Comparison of ENCODE assay signal across 23 cellular contexts in genomic region chr9:120513825-120514598, GRCh38.
DNase-seq lines count a peak whose midpoint lies in the region; ATAC-seq, FAIRE-seq and TF ChIP-seq lines count a peak whose summit lies in the region.
"Had no signal": no experiment of that assay in that cellular context is flagged by ENCODE, and none has a peak within 500 bp of the region (broad histone marks: within the 10 kb centered on the region; RNA-seq: fewer than 3 reads in every experiment).

No MANE protein-coding gene starts in this region.

- H4K20me1 ChIP-seq in keratinocyte (ENCODE audit: control insufficient read depth, extremely low read depth, insufficient read depth, low read length), result no peaks in the 10 kb centered on the region

- H3K27me3 ChIP-seq in breast epithelium, result no peaks in the 10 kb centered on the region
- no peaks in the 10 kb centered on the region for H3K27me3 ChIP-seq in keratinocyte (ENCODE audit: control insufficient read depth, extremely low read depth, insufficient read depth, low read length)
- no peaks in the 10 kb centered on the region for H3K27me3 ChIP-seq in gastrocnemius medialis

- TF ChIP-seq POLR2A in breast epithelium (IDR thresholded peaks at IDR 0.05) (no peak), gastrocnemius medialis (IDR thresholded peaks at IDR 0.05) (no peak)

- H2AFZ ChIP-seq in keratinocyte (ENCODE audit: control insufficient read depth, low read length), result no peak overlapping the region

- POLR2A ChIA-PET in MCF 10A (lab: Yijun Ruan, JAX), result interaction anchor here (2.8 kb wide), 1 partner anchor 19 kb away, joined by 9 read pairs; no protein-coding TSS in a partner anchor

- CTCF ChIA-PET in MCF 10A (lab: Yijun Ruan, JAX), result interaction anchor here (3.3 kb wide), 1 partner anchor 18 kb away, joined by 24 read pairs; no protein-coding TSS in a partner anchor

- no peaks in the 10 kb centered on the region for H3K79me2 ChIP-seq in keratinocyte (ENCODE audit: control insufficient read depth, insufficient read depth, low read length)

- peaks cover 7% of the 10 kb centered on the region for H3K9me3 Mint-ChIP-seq in MCF 10A (ENCODE audit: unreplicated experiment)

- DNase-seq in MCF 10A (ENCODE audit: unreplicated experiment) (peak; percentile 31), breast epithelium (ENCODE audit: low spot score in 2 of 2) (no peak), epithelial cell of esophagus (ENCODE audit: low read depth) (peak; percentile 87), keratinocyte (ENCODE audit: low read depth, low spot score) (peak; percentile 7), gastrocnemius medialis (peak; percentile 29 to 30), GF-D8 (lab: John Stamatoyannopoulos, UW) (no peak), NCI-H446 (lab: John Stamatoyannopoulos, UW) (no peak)
- DNase-seq: CD4-positive, CD25-positive, alpha-beta regulatory T cell; COR-L47; DMS79 treated with DMSO at 0.1 percent for 48 hours; GOT3; KBM-7; NCI-H1694; NCI-H2081; NCI-H2171; NCI-H345; NCI-H526; OCI-M1 had no signal

- FAIRE-seq in keratinocyte (lab: Jason Lieb, UNC), result peak; percentile 9
- FAIRE-seq: GM12891, RCC 7860 had no signal

- H3K4me1 ChIP-seq in breast epithelium, result no peaks in the 10 kb centered on the region
- peaks cover 6% of the 10 kb centered on the region for H3K4me1 ChIP-seq in keratinocyte (ENCODE audit: control insufficient read depth, extremely low read depth, insufficient read depth, low read length)
- peaks cover 8 to 13% of the 10 kb centered on the region in 2 donors for H3K4me1 ChIP-seq in gastrocnemius medialis

- H3K4me1 Mint-ChIP-seq in MCF 10A (ENCODE audit: insufficient read depth, unreplicated experiment), result peaks cover 17% of the 10 kb centered on the region

- intact Hi-C loops in MCF 10A (cut with micrococcal nuclease), result no loop called here
- intact Hi-C loops in breast epithelium (cut with DNase I; ENCODE audit: low total_unique reads), result no loop called here
- intact Hi-C loops in gastrocnemius medialis (cut with DNase I; ENCODE audit: low total_unique reads), result no loop called here

- BruUV-seq in MCF 10A (replicated peaks; lab: Mats Ljungman, UMichigan), result no TSS peak

- TF ChIP-seq CTCF in MCF 10A (IDR thresholded peaks at IDR 0.05; ENCODE audit: unreplicated experiment) (no peak), breast epithelium (IDR thresholded peaks at IDR 0.05) (no peak), epithelial cell of esophagus (IDR thresholded peaks at IDR 0.05; ENCODE audit: insufficient read depth, low read depth, low read length, missing control alignments) (no peak), keratinocyte (optimal IDR thresholded peaks at IDR 0.05 in 1 of 3, IDR thresholded peaks at IDR 0.05 in 1 of 3, conservative IDR thresholded peaks at IDR 0.05 in 1 of 3; ENCODE audit: extremely low read depth in 1 of 3, insufficient read depth in 2 of 3, low read length in 3 of 3) (no peak), gastrocnemius medialis (IDR thresholded peaks at IDR 0.05 in 4 of 5, conservative IDR thresholded peaks at IDR 0.05 in 1 of 5) (no peak)

- H3K4me2 ChIP-seq in keratinocyte (ENCODE audit: control insufficient read depth, extremely low read depth, insufficient read depth, low read depth, low read length), result no peak overlapping the region

- peak overlapping the region; percentile 91 for H3K27ac Mint-ChIP-seq in MCF 10A (ENCODE audit: low read depth, unreplicated experiment)
- H3K27ac Mint-ChIP-seq: CD4-positive, CD25-positive, alpha-beta regulatory T cell had no signal

- in situ Hi-C loops in gastrocnemius medialis (cut with MboI; ENCODE audit: low sequenced_read_pairs in 4 of 4), result no loop called here

- H3K36me3 ChIP-seq in breast epithelium (no peaks in the 10 kb centered on the region), keratinocyte (ENCODE audit: control insufficient read depth in 2 of 2, extremely low read depth in 1 of 2, insufficient read depth in 2 of 2, low read length in 2 of 2) (peaks cover 16 to 19% of the 10 kb centered on the region in 2 experiments), gastrocnemius medialis (peaks cover 0 to 35% of the 10 kb centered on the region in 2 donors)

- H3K9me3 ChIP-seq in breast epithelium, result peaks cover 0 to 7% of the 10 kb centered on the region in 2 donors
- no peaks in the 10 kb centered on the region for H3K9me3 ChIP-seq in keratinocyte (ENCODE audit: control insufficient read depth, low read depth, low read length)
- no peaks in the 10 kb centered on the region for H3K9me3 ChIP-seq in gastrocnemius medialis

- peaks cover 4% of the 10 kb centered on the region for H3K9me1 ChIP-seq in keratinocyte (ENCODE audit: control insufficient read depth, extremely low read depth, insufficient read depth, low read length)

- no peaks in the 10 kb centered on the region for H3K27me3 Mint-ChIP-seq in MCF 10A (ENCODE audit: insufficient read depth, unreplicated experiment)
- H3K27me3 Mint-ChIP-seq: CD4-positive, CD25-positive, alpha-beta regulatory T cell had no signal

- H3K4me3 Mint-ChIP-seq in MCF 10A (ENCODE audit: unreplicated experiment), result no peak overlapping the region

- ATAC-seq in gastrocnemius medialis, result peak; percentile 71 to 86
- no peak for ATAC-seq in GM21825 (IDR thresholded peaks at IDR 0.05; ENCODE audit: unreplicated experiment)
- ATAC-seq: HCT116, Right ventricle myocardium inferior had no signal

- H3K4me3 ChIP-seq in breast epithelium (no peak overlapping the region), epithelial cell of esophagus (ENCODE audit: low read length) (no peak overlapping the region), keratinocyte (ENCODE audit: control insufficient read depth in 2 of 3, extremely low read depth in 1 of 3, insufficient read depth in 2 of 3, low read depth in 1 of 3, low read length in 3 of 3) (no peak overlapping the region), gastrocnemius medialis (no peak overlapping the region)

- H3K36me3 Mint-ChIP-seq in MCF 10A (ENCODE audit: insufficient read depth, unreplicated experiment), result peaks cover 60% of the 10 kb centered on the region

- dilution Hi-C loops in keratinocyte (cut with MboI; ENCODE audit: extremely low pct_ligation_motif_present, low sequenced_read_pairs), result no loop called here

- H3K9ac ChIP-seq in keratinocyte (ENCODE audit: control insufficient read depth, extremely low read depth, insufficient read depth, low read length), result no peak overlapping the region

- no peak overlapping the region for H3K27ac ChIP-seq in breast epithelium
- H3K27ac ChIP-seq in keratinocyte (ENCODE audit: control insufficient read depth, insufficient read depth, low read length), result peak overlapping the region; percentile 15
- H3K27ac ChIP-seq in gastrocnemius medialis, result peak overlapping the region; percentile 1 to 75 (median 34)

Comparison
In these comparisons a context has a peak if more than half of its experiments do, and no peak if none do; other contexts are left out.
1. DNase-seq: peak in MCF 10A (single experiment), epithelial cell of esophagus (single experiment), keratinocyte (single experiment) and gastrocnemius medialis (2 of 2); none in breast epithelium (0 of 2), GF-D8 (single experiment) and NCI-H446 (0 of 2).
2. H3K27ac ChIP-seq: peak in keratinocyte (single experiment) and gastrocnemius medialis (4 of 4); none in breast epithelium (0 of 2).